Comparison of ENCODE assay signal across 17 cellular contexts in genomic region chr15:44813231-44813630, GRCh38.
DNase-seq lines count a peak whose midpoint lies in the region; ATAC-seq and TF ChIP-seq lines count a peak whose summit lies in the region.
"Had no signal": no experiment of that assay in that cellular context is flagged by ENCODE, and none has a peak within 500 bp of the region (broad histone marks: within the 10 kb centered on the region; RNA-seq: fewer than 3 reads in every experiment).

No MANE protein-coding gene starts in this region.

- H3K27ac Mint-ChIP-seq in activated T-cell treated with anti-CD3 and anti-CD28 coated beads, Interleukin-2, amount 50 U/mL, for 72 hours: no peak overlapping the region
- H3K27ac Mint-ChIP-seq in stimulated activated effector memory CD8-positive, alpha-beta T cell treated with anti-CD3 and anti-CD28 coated beads, Interleukin-12 subunit alpha, Interleukin-12 subunit beta, amount 100 ng/mL, for 72 hours: no peak overlapping the region
- H3K27ac Mint-ChIP-seq: H9 had no signal

- peaks cover 18% of the 10 kb centered on the region for H3K27me3 Mint-ChIP-seq in activated T-cell treated with anti-CD3 and anti-CD28 coated beads, Interleukin-2, amount 50 U/mL, for 72 hours (ENCODE audit: low read depth)

- WGBS in heart left ventricle, 4 donors: 46 to 60% (median 55%) methylated on average over 3 of the region's 3 CpGs

- H3K27me3 ChIP-seq in heart left ventricle: no peaks in the 10 kb centered on the region

- no peak overlapping the region for H3K27ac ChIP-seq in heart left ventricle

- no peak for TF ChIP-seq POLR2A in heart left ventricle (IDR thresholded peaks at IDR 0.05)

- intact Hi-C loops in heart left ventricle (cut with DNase I): no loop called here

- H3K4me3 ChIP-seq in heart left ventricle: no peak overlapping the region

- peak in 1 of 12 donors; percentile 13 for TF ChIP-seq CTCF in heart left ventricle (IDR thresholded peaks at IDR 0.05)

- H3K9me3 ChIP-seq in heart left ventricle: no peaks in the 10 kb centered on the region

- no peaks in the 10 kb centered on the region for H3K36me3 Mint-ChIP-seq in activated T-cell treated with anti-CD3 and anti-CD28 coated beads, Interleukin-2, amount 50 U/mL, for 72 hours (ENCODE audit: insufficient read depth in 2 of 2)
- H3K36me3 Mint-ChIP-seq in stimulated activated effector memory CD8-positive, alpha-beta T cell treated with anti-CD3 and anti-CD28 coated beads, Interleukin-12 subunit alpha, Interleukin-12 subunit beta, amount 100 ng/mL, for 72 hours: no peaks in the 10 kb centered on the region

- H3K4me1 ChIP-seq in heart left ventricle: peaks cover 0 to 6% (median 0%) of the 10 kb centered on the region in 12 donors

- peak overlapping the region in 1 of 2 donors; percentile 4 for H3K4me3 Mint-ChIP-seq in activated T-cell treated with anti-CD3 and anti-CD28 coated beads, Interleukin-2, amount 50 U/mL, for 72 hours
- peak overlapping the region; percentile 1 for H3K4me3 Mint-ChIP-seq in stimulated activated effector memory CD8-positive, alpha-beta T cell treated with anti-CD3 and anti-CD28 coated beads, Interleukin-12 subunit alpha, Interleukin-12 subunit beta, amount 100 ng/mL, for 72 hours
- H3K4me3 Mint-ChIP-seq: H9 had no signal

- DNase-seq in activated T-cell treated with anti-CD3 and anti-CD28 coated beads, Interleukin-2, amount 50 U/mL, for 72 hours: peak in 1 of 2 donors; percentile 35
- DNase-seq in activated T-cell treated with anti-CD3 and anti-CD28 coated beads for 4 hours: no peak
- DNase-seq in NCI-H1417 (lab: John Stamatoyannopoulos, UW): peak; percentile 28 to 71 (median 36)
- DNase-seq in heart left ventricle: no peak
- peak in 1 of 2 donors; percentile 67 for DNase-seq in stimulated activated effector memory CD8-positive, alpha-beta T cell treated with anti-CD3 and anti-CD28 coated beads, Interleukin-12 subunit alpha, Interleukin-12 subunit beta, amount 100 ng/mL, for 72 hours (ENCODE audit: low spot score in 2 of 2)
- no peak for DNase-seq in T1000 (lab: John Stamatoyannopoulos, UW)
- DNase-seq in cerebellar nuclear complex (lab: John Stamatoyannopoulos, UW): no peak
- DNase-seq: activated CD4-positive, CD25-positive, alpha-beta regulatory T cell; central memory CD4-positive, alpha-beta T cell; DMS 273 treated with DMSO at 0.1 percent for 48 hours; foreskin fibroblast; H9; mesendoderm; NCI-H446 treated with DMSO at 0.1 percent for 48 hours; nucleus accumbens; RPMI8226 had no signal

- no peaks in the 10 kb centered on the region for H3K36me3 ChIP-seq in heart left ventricle

- H3K4me1 Mint-ChIP-seq in activated T-cell treated with anti-CD3 and anti-CD28 coated beads, Interleukin-2, amount 50 U/mL, for 72 hours (ENCODE audit: low read depth): peaks cover 5% of the 10 kb centered on the region
- peaks cover 9% of the 10 kb centered on the region for H3K4me1 Mint-ChIP-seq in stimulated activated effector memory CD8-positive, alpha-beta T cell treated with anti-CD3 and anti-CD28 coated beads, Interleukin-12 subunit alpha, Interleukin-12 subunit beta, amount 100 ng/mL, for 72 hours

- ATAC-seq in activated T-cell treated with anti-CD3 and anti-CD28 coated beads, Interleukin-2, amount 50 U/mL, for 72 hours (replicated peaks in 1 of 2): peak; percentile 41 to 84
- ATAC-seq in heart left ventricle: peak in 3 of 4 donors; percentile 75 to 88 (median 82)
- peak; percentile 93 for ATAC-seq in stimulated activated effector memory CD8-positive, alpha-beta T cell treated with anti-CD3 and anti-CD28 coated beads, Interleukin-12 subunit alpha, Interleukin-12 subunit beta, amount 100 ng/mL, for 72 hours
- no peak for ATAC-seq in HG03025 (IDR thresholded peaks at IDR 0.05; ENCODE audit: low FRiP score, unreplicated experiment)

- H3K9me3 Mint-ChIP-seq in activated T-cell treated with anti-CD3 and anti-CD28 coated beads, Interleukin-2, amount 50 U/mL, for 72 hours: no peaks in the 10 kb centered on the region
- H3K9me3 Mint-ChIP-seq in stimulated activated effector memory CD8-positive, alpha-beta T cell treated with anti-CD3 and anti-CD28 coated beads, Interleukin-12 subunit alpha, Interleukin-12 subunit beta, amount 100 ng/mL, for 72 hours: no peaks in the 10 kb centered on the region
- H3K9me3 Mint-ChIP-seq: H9 had no signal

Comparison
In these comparisons a context has a peak if more than half of its experiments do, and no peak if none do; other contexts are left out.
1. DNase-seq: peak in NCI-H1417 (3 of 3); none in activated T-cell treated with anti-CD3 and anti-CD28 coated beads for 4 hours (single experiment), heart left ventricle (0 of 5), T1000 (single experiment) and cerebellar nuclear complex (0 of 2).